1 cellular context compared by ENCODE assay signal in genomic region chr1:86823821-86824500, GRCh38.
TF ChIP-seq lines count a peak whose summit lies in the region.

No MANE protein-coding gene starts in this region.

TF ChIP-seq in HepG2, 621 proteins besides CTCF, POLR2A, EP300 and RAD21 (continued from another document and continues in another):
- TF ChIP-seq ZNF776 (CRISPR knock-in tag; IDR thresholded peaks at IDR 0.05) (no peak), SRSF4 (IDR thresholded peaks at IDR 0.05; ENCODE audit: low read depth, low read length, poor library complexity, severe bottlenecking) (no peak), ZBTB46 (CRISPR knock-in tag; IDR thresholded peaks at IDR 0.05; ENCODE audit: borderline replicate concordance) (no peak), ZNF609 (CRISPR knock-in tag; IDR thresholded peaks at IDR 0.05; ENCODE audit: borderline replicate concordance) (peak; percentile 95), ZNF879 (CRISPR knock-in tag; IDR thresholded peaks at IDR 0.05) (no peak), STAT6 (CRISPR knock-in tag; IDR thresholded peaks at IDR 0.05; ENCODE audit: borderline replicate concordance) (peak; percentile 80; the same call in 1 of the 2 replicates), BHLHE40 (IDR thresholded peaks at IDR 0.05; ENCODE audit: low read length) (no peak), RAD51 (IDR thresholded peaks at IDR 0.05; ENCODE audit: borderline replicate concordance) (no peak), ZNF709 (CRISPR knock-in tag; IDR thresholded peaks at IDR 0.05) (no peak), NCOR1 (IDR thresholded peaks at IDR 0.05; ENCODE audit: borderline replicate concordance, low read length) (peak; percentile 50; the same call in 1 of the 2 replicates), ZSCAN25 (CRISPR knock-in tag; IDR thresholded peaks at IDR 0.05) (peak; percentile 86), ZNF782 (CRISPR knock-in tag; IDR thresholded peaks at IDR 0.05; ENCODE audit: borderline replicate concordance) (no peak), HNRNPUL1 (IDR thresholded peaks at IDR 0.05; ENCODE audit: low read depth, low read length) (no peak), BCLAF1 (IDR thresholded peaks at IDR 0.05) (no peak), ZSCAN5A (CRISPR knock-in tag; IDR thresholded peaks at IDR 0.05; ENCODE audit: borderline replicate concordance) (peak; percentile 48; the same call in 1 of the 2 replicates), PBX3 (CRISPR knock-in tag; IDR thresholded peaks at IDR 0.05; ENCODE audit: borderline replicate concordance) (no peak), GRHL1 (CRISPR knock-in tag; conservative IDR thresholded peaks at IDR 0.05) (no peak), SATB2 (CRISPR knock-in tag; IDR thresholded peaks at IDR 0.05) (no peak), CBX5 (CRISPR knock-in tag; IDR thresholded peaks at IDR 0.05; ENCODE audit: borderline replicate concordance) (no peak), RNF2 (conservative IDR thresholded peaks at IDR 0.05; ENCODE audit: low read depth) (no peak), ELF3 (CRISPR knock-in tag; IDR thresholded peaks at IDR 0.05) (peak; percentile 57; the same call in 1 of the 2 replicates), AGO2 (optimal IDR thresholded peaks at IDR 0.05; ENCODE audit: low read depth, low read length) (no peak), KDM4B (CRISPR knock-in tag; IDR thresholded peaks at IDR 0.05) (peak; percentile 56; the same call in 1 of the 2 replicates), PRDM4 (CRISPR knock-in tag; IDR thresholded peaks at IDR 0.05; ENCODE audit: borderline replicate concordance) (no peak), ZNF496 (CRISPR knock-in tag; IDR thresholded peaks at IDR 0.05; ENCODE audit: insufficient replicate concordance) (no peak), ZNF567 (CRISPR knock-in tag; IDR thresholded peaks at IDR 0.05; ENCODE audit: borderline replicate concordance) (no peak), ZNF33B (CRISPR knock-in tag; IDR thresholded peaks at IDR 0.05) (no peak), ZNF746 (CRISPR knock-in tag; IDR thresholded peaks at IDR 0.05) (no peak), ZNF552 (CRISPR knock-in tag; IDR thresholded peaks at IDR 0.05; ENCODE audit: borderline replicate concordance) (no peak), SIX4 (CRISPR knock-in tag; IDR thresholded peaks at IDR 0.05) (0 out of 2 replicates have a peak, but pooled peaks have one; percentile 49), ZNF576 (CRISPR knock-in tag; IDR thresholded peaks at IDR 0.05) (no peak), SOX5 (CRISPR knock-in tag; IDR thresholded peaks at IDR 0.05; ENCODE audit: borderline replicate concordance) (peak; percentile 79; the same call in 1 of the 2 replicates), RFXANK (CRISPR knock-in tag; IDR thresholded peaks at IDR 0.05) (no peak), PCBP2 (optimal IDR thresholded peaks at IDR 0.05; ENCODE audit: low read depth, low read length, poor library complexity, severe bottlenecking) (no peak), RFX5 (IDR thresholded peaks at IDR 0.05; ENCODE audit: low read depth, low read length) (no peak), E2F1 (CRISPR knock-in tag; IDR thresholded peaks at IDR 0.05) (no peak), HNF4A (CRISPR knock-in tag; IDR thresholded peaks at IDR 0.05) (peak; percentile 78), ZNF644 (CRISPR knock-in tag; IDR thresholded peaks at IDR 0.05; ENCODE audit: low read depth) (no peak), ZNF383 (CRISPR knock-in tag; IDR thresholded peaks at IDR 0.05; ENCODE audit: borderline replicate concordance) (no peak), MATR3 (CRISPR knock-in tag; IDR thresholded peaks at IDR 0.05) (no peak), RBM22 (optimal IDR thresholded peaks at IDR 0.05; ENCODE audit: low read length) (no peak), POLR2AphosphoS5 (IDR thresholded peaks at IDR 0.05; ENCODE audit: low read depth, low read length) (no peak)
